In genomic region chr3:10304905-10305304, GRCh38 we compare ENCODE assay signal across 23 cellular contexts. TPM values are rescaled to one million over a fixed set of nuclear protein-coding genes. Genes with fewer than 3 reads are reported as not detected.
"Had no signal": no experiment of that assay in that cellular context is flagged by ENCODE, and none has a peak within 500 bp of the region (broad histone marks: within the 10 kb centered on the region; RNA-seq: fewer than 3 reads in every experiment).

No MANE protein-coding gene starts in this region.

- H3K4me3 ChIP-seq: coronary artery, heart right ventricle, mucosa of descending colon, sigmoid colon, smooth muscle cell, upper lobe of right lung had no signal

- H3K9me3 ChIP-seq: heart right ventricle, mucosa of descending colon, sigmoid colon, upper lobe of right lung had no signal

- H3K4me3 Mint-ChIP-seq: activated B cell treated with CpG ODN at 0.5 μM for 24 hours; activated CD4-positive, alpha-beta memory T cell treated with anti-CD3 and anti-CD28 coated beads, Interleukin-2, amount 10 ng/mL, durations not matched to agents 7 days and 5 days; activated naive CD8-positive, alpha-beta T cell treated with anti-CD3 and anti-CD28 coated beads, Interleukin-2, amount 10 ng/mL, durations not matched to agents 7 days and 5 days; activated T-helper 1 cell treated with anti-CD3 and anti-CD28 coated beads, Interleukin-12 subunit alpha, Interleukin-12 subunit beta, Interleukin-2, Interleukin-4 antibody, amounts not matched to agents 30 ng/mL and 10 ng/mL and 1 ng/mL, durations not matched to agents 14 hours and 24 hours and 36 hours; neural crest cell; T-cell had no signal

- FAIRE-seq: bronchial epithelial cell had no signal

- H3K27ac ChIP-seq: coronary artery, epithelial cell of prostate, heart right ventricle, sigmoid colon, upper lobe of right lung had no signal

- H3K27me3 Mint-ChIP-seq: activated B cell treated with CpG ODN at 0.5 μM for 24 hours; activated CD4-positive, alpha-beta memory T cell treated with anti-CD3 and anti-CD28 coated beads, Interleukin-2, amount 10 ng/mL, durations not matched to agents 7 days and 5 days; activated naive CD8-positive, alpha-beta T cell treated with anti-CD3 and anti-CD28 coated beads, Interleukin-2, amount 10 ng/mL, durations not matched to agents 7 days and 5 days; T-cell had no signal

- H3K9me3 Mint-ChIP-seq: activated B cell treated with CpG ODN at 0.5 μM for 24 hours; activated CD4-positive, alpha-beta memory T cell treated with anti-CD3 and anti-CD28 coated beads, Interleukin-2, amount 10 ng/mL, durations not matched to agents 7 days and 5 days; activated naive CD8-positive, alpha-beta T cell treated with anti-CD3 and anti-CD28 coated beads, Interleukin-2, amount 10 ng/mL, durations not matched to agents 7 days and 5 days; activated T-helper 1 cell treated with anti-CD3 and anti-CD28 coated beads, Interleukin-12 subunit alpha, Interleukin-12 subunit beta, Interleukin-2, Interleukin-4 antibody, amounts not matched to agents 30 ng/mL and 10 ng/mL and 1 ng/mL, durations not matched to agents 14 hours and 24 hours and 36 hours; neural crest cell; T-cell had no signal

- H3K27ac Mint-ChIP-seq: activated B cell treated with CpG ODN at 0.5 μM for 24 hours; activated CD4-positive, alpha-beta memory T cell treated with anti-CD3 and anti-CD28 coated beads, Interleukin-2, amount 10 ng/mL, durations not matched to agents 7 days and 5 days; activated naive CD8-positive, alpha-beta T cell treated with anti-CD3 and anti-CD28 coated beads, Interleukin-2, amount 10 ng/mL, durations not matched to agents 7 days and 5 days; activated T-helper 1 cell treated with anti-CD3 and anti-CD28 coated beads, Interleukin-12 subunit alpha, Interleukin-12 subunit beta, Interleukin-2, Interleukin-4 antibody, amounts not matched to agents 30 ng/mL and 10 ng/mL and 1 ng/mL, durations not matched to agents 14 hours and 24 hours and 36 hours; T-cell had no signal

- H3K4me1 ChIP-seq: sigmoid colon, upper lobe of right lung had no signal

- ATAC-seq: heart right ventricle, left colon, mucosa of descending colon, T-cell, upper lobe of right lung had no signal

- H3K4me1 Mint-ChIP-seq: activated naive CD8-positive, alpha-beta T cell treated with anti-CD3 and anti-CD28 coated beads, Interleukin-2, amount 10 ng/mL, durations not matched to agents 7 days and 5 days had no signal

- H3K4me2 ChIP-seq: smooth muscle cell had no signal

- DNase-seq: activated B cell treated with CpG ODN at 0.5 μM for 24 hours; activated CD4-positive, alpha-beta memory T cell treated with anti-CD3 and anti-CD28 coated beads, Interleukin-2, amount 10 ng/mL, durations not matched to agents 7 days and 5 days; activated CD4-positive, alpha-beta T cell treated with anti-CD3 and anti-CD28 coated beads for 4 hours; activated naive CD8-positive, alpha-beta T cell treated with anti-CD3 and anti-CD28 coated beads, Interleukin-2, amount 10 ng/mL, durations not matched to agents 7 days and 5 days; amygdala; heart right ventricle; islet precursor cell; left colon; mesenchymal stem cell; mucosa of descending colon; retina; sigmoid colon; stimulated activated CD4-positive, alpha-beta T cell treated with anti-CD3 and anti-CD28 coated beads, Interleukin-15, amount 100 ng/mL, for 24 hours; stimulated activated naive CD4-positive, alpha-beta T cell; T-cell; upper lobe of right lung had no signal

- H3K27me3 ChIP-seq: heart right ventricle, sigmoid colon, upper lobe of right lung had no signal

RNA-seq across cellular contexts. Expression of gene GHRL, which starts 12.2 kb away (rescaled TPM):
- total RNA-seq: bronchial epithelial cell, lower leg skin, smooth muscle cell had no signal
